ENCODE assay signal across 17 cellular contexts in genomic region chrX:44544036-44544435, GRCh38. TPM values are rescaled to one million over a fixed set of nuclear protein-coding genes. Genes with fewer than 3 reads are reported as not detected.
A peak's percentile ranks its signal among the peaks of the same experiment; 100 is the strongest.
DNase-seq lines count a peak whose midpoint lies in the region; ATAC-seq, FAIRE-seq and TF ChIP-seq lines count a peak whose summit lies in the region.
"Had no signal": no experiment of that assay in that cellular context is flagged by ENCODE, and none has a peak within 500 bp of the region (broad histone marks: within the 10 kb centered on the region; RNA-seq: fewer than 3 reads in every experiment).

No MANE protein-coding gene starts in this region.

- 93% methylated on average over 3 of the region's 6 CpGs for WGBS in K562 (ENCODE audit: insufficient coverage, low coverage, missing lambda C conversion rate)

- H3K4me3 Mint-ChIP-seq in natural killer cell = peak overlapping the region; percentile 93
- no peak overlapping the region for H3K4me3 Mint-ChIP-seq in natural killer cell treated with Interleukin-12 subunit alpha and Interleukin-12 subunit beta and Interleukin-15 and Interleukin-18, amount 100 ng/mL, for 72 hours

- no peaks in the 10 kb centered on the region for H3K9me3 Mint-ChIP-seq in natural killer cell
- H3K9me3 Mint-ChIP-seq in natural killer cell treated with Interleukin-12 subunit alpha and Interleukin-12 subunit beta and Interleukin-15 and Interleukin-18, amount 100 ng/mL, for 72 hours = no peaks in the 10 kb centered on the region
- H3K9me3 Mint-ChIP-seq: CD4-positive, alpha-beta memory T cell; HFFc6 had no signal

- BruUV-seq in K562 (replicated peaks; lab: Mats Ljungman, UMichigan) = no TSS peak

- TF ChIP-seq EP300 in K562 (IDR thresholded peaks at IDR 0.05; ENCODE audit: low read length) = no peak

- peak overlapping the region in 1 of 2 donors; percentile 73 for H3K27ac Mint-ChIP-seq in natural killer cell
- peak overlapping the region in 1 of 2 donors; percentile 91 for H3K27ac Mint-ChIP-seq in natural killer cell treated with Interleukin-12 subunit alpha and Interleukin-12 subunit beta and Interleukin-15 and Interleukin-18, amount 100 ng/mL, for 72 hours

- peaks cover 0 to 6% of the 10 kb centered on the region in 2 experiments; a peak in 3 of 5 replicates for H3K4me1 ChIP-seq in K562 (replicated peaks in 1 of 2; ENCODE audit: control insufficient read depth in 2 of 2, insufficient read depth in 2 of 2, low read length in 2 of 2)

- no peak overlapping the region for H3K4me2 ChIP-seq in K562 (ENCODE audit: insufficient read depth, low read length)

- no peak for TF ChIP-seq RAD21 in K562 (CRISPR knock-in tag; conservative IDR thresholded peaks at IDR 0.05 in 1 of 2, IDR thresholded peaks at IDR 0.05 in 1 of 2)

- no peak overlapping the region for H3K9ac ChIP-seq in K562 (ENCODE audit: insufficient read depth in 1 of 2, low read depth in 2 of 2, low read length in 2 of 2)

- H3K9me1 ChIP-seq in K562 (ENCODE audit: control insufficient read depth, insufficient read depth, low read length) = no peaks in the 10 kb centered on the region

- no peak for DNase-seq in natural killer cell
- DNase-seq in natural killer cell treated with Interleukin-12 subunit alpha and Interleukin-12 subunit beta and Interleukin-15 and Interleukin-18, amount 100 ng/mL, for 72 hours (ENCODE audit: low spot score) = no peak
- peak; percentile 50 for DNase-seq in LNCaP clone FGC (ENCODE audit: low read depth)
- DNase-seq in K562 (ENCODE audit: extremely low read depth in 1 of 4, low spot score in 3 of 4) = no peak
- DNase-seq in hypothalamus (lab: John Stamatoyannopoulos, UW) = no peak
- DNase-seq in activated CD4-positive, CD25-positive, alpha-beta regulatory T cell treated with anti-CD3 and anti-CD28 coated beads, Interleukin-2, amount 50 U/mL, for 72 hours = no peak
- DNase-seq in islet precursor cell = no peak
- DNase-seq in NAMALWA (ENCODE audit: low spot score) = no peak
- DNase-seq: 8988T; AML-193; CD4-positive, alpha-beta memory T cell; GF-D8; HCEC 1CT; HFFc6 had no signal

- ATAC-seq in natural killer cell (no peak), K562 (no peak)
- ATAC-seq in natural killer cell treated with Interleukin-12 subunit alpha and Interleukin-12 subunit beta and Interleukin-15 and Interleukin-18, amount 100 ng/mL, for 72 hours = no peak

- no peaks in the 10 kb centered on the region for H3K27me3 Mint-ChIP-seq in natural killer cell (ENCODE audit: low read depth in 2 of 2)
- peaks cover 0 to 3% of the 10 kb centered on the region in 2 donors for H3K27me3 Mint-ChIP-seq in natural killer cell treated with Interleukin-12 subunit alpha and Interleukin-12 subunit beta and Interleukin-15 and Interleukin-18, amount 100 ng/mL, for 72 hours
- H3K27me3 Mint-ChIP-seq: CD4-positive, alpha-beta memory T cell had no signal

- POLR2A ChIA-PET in K562 (lab: Yijun Ruan, JAX) = no interaction called here

- H3K27ac ChIP-seq in K562 (ENCODE audit: extremely low read depth, low read depth, low read length) = no peak overlapping the region

- TF ChIP-seq POLR2A in K562 (conservative IDR thresholded peaks at IDR 0.05) = no peak

- no peaks in the 10 kb centered on the region for H4K20me1 ChIP-seq in K562 (replicated peaks; ENCODE audit: control insufficient read depth, insufficient read depth, low read length)
- H4K20me1 ChIP-seq: BLaER1 treated with 17β-estradiol and CSF1 and Interleukin-3, amounts not matched to agents 10 nM and 100 nM had no signal

- CTCF ChIA-PET in K562 (lab: Yijun Ruan, JAX; ENCODE audit: low intra/inter-chr PET ratio) = no interaction called here

- H3K4me1 Mint-ChIP-seq in natural killer cell = peaks cover 15 to 19% of the 10 kb centered on the region in 2 donors
- H3K4me1 Mint-ChIP-seq in natural killer cell treated with Interleukin-12 subunit alpha and Interleukin-12 subunit beta and Interleukin-15 and Interleukin-18, amount 100 ng/mL, for 72 hours (ENCODE audit: low read depth in 2 of 2) = peaks cover 0 to 27% of the 10 kb centered on the region in 2 donors

- peaks cover 13% of the 10 kb centered on the region; the same call in 1 of the 3 replicates for H3K36me3 ChIP-seq in K562 (ENCODE audit: control insufficient read depth, insufficient read depth, low read length)

- H3K79me2 ChIP-seq in K562 (ENCODE audit: control insufficient read depth, insufficient read depth, low read length) = peaks cover 27% of the 10 kb centered on the region

- intact Hi-C loops in natural killer cell (cut with micrococcal nuclease) = no loop called here
- intact Hi-C loops in K562 (cut with micrococcal nuclease) = no loop called here

- FAIRE-seq in K562 (lab: Jason Lieb, UNC) = no peak
- FAIRE-seq: HepG2, HTR-8/SVneo had no signal

- 0 out of 2 replicates have a peak overlapping the region, but pooled peaks have one; percentile 93 for H2AFZ ChIP-seq in K562 (ENCODE audit: low read depth, low read length)

- no peaks in the 10 kb centered on the region for H3K27me3 ChIP-seq in K562 (ENCODE audit: control insufficient read depth in 2 of 2, insufficient read depth in 2 of 2, low read length in 2 of 2)
- H3K27me3 ChIP-seq: BLaER1 treated with 17β-estradiol and CSF1 and Interleukin-3, amounts not matched to agents 10 nM and 100 nM had no signal

- TF ChIP-seq CTCF in natural killer cell (IDR thresholded peaks at IDR 0.05) (no peak), LNCaP clone FGC (IDR thresholded peaks at IDR 0.05; ENCODE audit: control insufficient read depth, extremely low read depth, insufficient read depth) (no peak), K562 (IDR thresholded peaks at IDR 0.05 in 2 of 3, conservative IDR thresholded peaks at IDR 0.05 in 1 of 3; ENCODE audit: insufficient read depth in 2 of 3, low read depth in 1 of 3, low read length in 3 of 3) (no peak)

- H3K4me3 ChIP-seq in LNCaP clone FGC (ENCODE audit: low read depth, low read length) (no peak overlapping the region), K562 (no peak overlapping the region)

- H3K9me3 ChIP-seq in K562 (replicated peaks; ENCODE audit: control insufficient read depth, insufficient read depth, low read depth, low read length) = no peaks in the 10 kb centered on the region

- no peaks in the 10 kb centered on the region for H3K36me3 Mint-ChIP-seq in natural killer cell
- H3K36me3 Mint-ChIP-seq in natural killer cell treated with Interleukin-12 subunit alpha and Interleukin-12 subunit beta and Interleukin-15 and Interleukin-18, amount 100 ng/mL, for 72 hours = no peaks in the 10 kb centered on the region

- in situ Hi-C loops in K562 (cut with MboI) = no loop called here

RNA-seq across cellular contexts. Expression of gene FUNDC1, which starts 1.4 kb away (rescaled TPM):
- total RNA-seq in natural killer cell (10 to 100 TPM in 1 of 3 donors, 1 to 10 TPM in 2; 6.1 to 10.6 (median 6.5) TPM), K562 (2014; rRNA removed) (15.6 and 17.6 TPM in 2 replicates), K562 (2014; rRNA removed; fragmentation: Illumina TruSeq; extraction: Trizol) (24.6 and 27.0 TPM in 2 replicates), K562 (2015; rRNA removed; fragmentation: Illumina TruSeq; extraction: Trizol) (24.7 and 29.3 TPM in 2 replicates), K562 (2021) (18.4 and 19.1 TPM in 2 replicates)
- total RNA-seq in natural killer cell treated with Interleukin-12 subunit alpha and Interleukin-12 subunit beta and Interleukin-15 and Interleukin-18, amount 100 ng/mL, for 72 hours = 10 to 100 TPM in 1 of 2 donors, 1 to 10 TPM in 1; 4.9 to 12.5 TPM
- total RNA-seq in K562 (2011; cell fraction: chromatin; rRNA removed; ENCODE audit: low replicate concordance) = 2.9 and 6.6 TPM in 2 replicates
- 3.3 and 3.4 TPM in 2 replicates for total RNA-seq in K562 (2011; cell fraction: nucleolus; rRNA removed)
- total RNA-seq in K562 (2011; cell fraction: nucleoplasm; rRNA removed) = 4.3 and 5.0 TPM in 2 replicates
- polyA plus RNA-seq in K562 (2011; rRNA removed) (26.2 and 29.8 TPM in 2 replicates), K562 (2014; fragmentation: Illumina TruSeq; extraction: Trizol) (25.6 and 28.9 TPM in 2 replicates), K562 (2014; fragmentation: Nextera tagmentation; extraction: Ambion mirVana) (10 to 100 TPM; 53.2 to 59.1 TPM), K562 (2014; rRNA removed) (28.6 and 29.6 TPM in 2 replicates)
- 6.1 and 13.5 TPM in 2 replicates for polyA plus RNA-seq in K562 (2011; cell fraction: cytosol; rRNA removed)
- 3.5 and 8.6 TPM in 2 replicates for polyA plus RNA-seq in K562 (2011; cell fraction: nucleus; rRNA removed)
- polyA plus RNA-seq in K562 (2012) = 18.2 and 25.7 TPM in 2 replicates
- polyA minus RNA-seq in K562 (2011; rRNA and poly(A)+ RNA removed) = 14.4 and 17.9 TPM in 2 replicates
- 3.1 and 4.1 TPM in 2 replicates for polyA minus RNA-seq in K562 (2011; cell fraction: cytosol; rRNA and poly(A)+ RNA removed)
- polyA minus RNA-seq in K562 (2011; cell fraction: nucleus; rRNA and poly(A)+ RNA removed) = 1.6 and 3.8 TPM in 2 replicates
